Comparison of ENCODE assay signal across 2 cellular contexts in the genomic region with DNA sequence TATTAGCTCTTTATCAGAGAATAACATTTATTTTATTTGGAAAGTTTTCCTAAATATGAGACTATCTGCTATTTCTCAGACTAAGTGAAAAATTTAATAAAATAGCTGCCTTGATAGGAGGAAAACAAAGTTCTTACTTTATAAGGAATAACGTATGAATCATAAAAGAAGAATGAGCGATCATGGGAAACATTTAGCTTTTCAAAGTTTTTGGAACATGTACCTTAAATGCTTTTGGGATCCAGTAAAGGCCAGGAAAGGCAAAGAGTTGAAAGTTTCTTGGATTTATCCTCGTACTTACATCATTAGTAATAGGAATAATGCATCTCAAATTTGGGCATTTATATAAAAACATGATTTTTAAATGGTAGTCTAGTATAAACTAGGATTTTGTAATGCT.
TF ChIP-seq lines count a peak whose summit lies in the region.

No MANE protein-coding gene starts in this region.

TF ChIP-seq in liver, 16 proteins besides CTCF, POLR2A, EP300 and RAD21:
- no peak for TF ChIP-seq FOXA1 (IDR thresholded peaks at IDR 0.05)
- no peak for TF ChIP-seq RXRA (IDR thresholded peaks at IDR 0.05)
- TF ChIP-seq EGR1 (IDR thresholded peaks at IDR 0.05; ENCODE audit: low read depth in 2 of 2): no peak
- no peak for TF ChIP-seq NR2F2 (IDR thresholded peaks at IDR 0.05)
- no peak for TF ChIP-seq ZBTB33 (IDR thresholded peaks at IDR 0.05)
- TF ChIP-seq MAX (IDR thresholded peaks at IDR 0.05): no peak
- TF ChIP-seq GABPA (IDR thresholded peaks at IDR 0.05 in 1 of 2, conservative IDR thresholded peaks at IDR 0.05 in 1 of 2): no peak
- no peak for TF ChIP-seq FOXA2 (IDR thresholded peaks at IDR 0.05)
- TF ChIP-seq YY1 (IDR thresholded peaks at IDR 0.05): no peak
- TF ChIP-seq SP1 (IDR thresholded peaks at IDR 0.05): no peak
- TF ChIP-seq, protein P1, sequence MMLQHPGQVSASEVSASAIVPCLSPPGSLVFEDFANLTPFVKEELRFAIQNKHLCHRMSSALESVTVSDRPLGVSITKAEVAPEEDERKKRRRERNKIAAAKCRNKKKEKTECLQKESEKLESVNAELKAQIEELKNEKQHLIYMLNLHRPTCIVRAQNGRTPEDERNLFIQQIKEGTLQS (IDR thresholded peaks at IDR 0.05): no peak

TF ChIP-seq in HepG2, 621 proteins besides CTCF, POLR2A, EP300 and RAD21:
- TF ChIP-seq MATR3 (CRISPR knock-in tag; IDR thresholded peaks at IDR 0.05) (no peak), ZBTB38 (CRISPR knock-in tag; IDR thresholded peaks at IDR 0.05) (no peak), RFX3 (CRISPR knock-in tag; IDR thresholded peaks at IDR 0.05) (no peak), SALL1 (CRISPR knock-in tag; IDR thresholded peaks at IDR 0.05) (no peak), KDM3A (CRISPR knock-in tag; IDR thresholded peaks at IDR 0.05; ENCODE audit: low read depth) (no peak), ARNTL (CRISPR knock-in tag; IDR thresholded peaks at IDR 0.05) (no peak), TAF15 (IDR thresholded peaks at IDR 0.05; ENCODE audit: low read depth, low read length, poor library complexity, severe bottlenecking) (no peak), HMGA1 (CRISPR knock-in tag; conservative IDR thresholded peaks at IDR 0.05) (no peak), SRF (IDR thresholded peaks at IDR 0.05; ENCODE audit: low read depth, low read length) (no peak), KLF12 (CRISPR knock-in tag; IDR thresholded peaks at IDR 0.05; ENCODE audit: borderline replicate concordance) (no peak), SOX5 (CRISPR knock-in tag; IDR thresholded peaks at IDR 0.05; ENCODE audit: borderline replicate concordance) (no peak), ZNF766 (CRISPR knock-in tag; IDR thresholded peaks at IDR 0.05; ENCODE audit: borderline replicate concordance) (no peak), ZNF550 (CRISPR knock-in tag; IDR thresholded peaks at IDR 0.05; ENCODE audit: borderline replicate concordance) (no peak), PTBP1 (IDR thresholded peaks at IDR 0.05; ENCODE audit: low read depth, low read length, poor library complexity, severe bottlenecking) (no peak), CSRNP2 (CRISPR knock-in tag; conservative IDR thresholded peaks at IDR 0.05; ENCODE audit: low read depth) (no peak)
- TF ChIP-seq, protein P2, sequence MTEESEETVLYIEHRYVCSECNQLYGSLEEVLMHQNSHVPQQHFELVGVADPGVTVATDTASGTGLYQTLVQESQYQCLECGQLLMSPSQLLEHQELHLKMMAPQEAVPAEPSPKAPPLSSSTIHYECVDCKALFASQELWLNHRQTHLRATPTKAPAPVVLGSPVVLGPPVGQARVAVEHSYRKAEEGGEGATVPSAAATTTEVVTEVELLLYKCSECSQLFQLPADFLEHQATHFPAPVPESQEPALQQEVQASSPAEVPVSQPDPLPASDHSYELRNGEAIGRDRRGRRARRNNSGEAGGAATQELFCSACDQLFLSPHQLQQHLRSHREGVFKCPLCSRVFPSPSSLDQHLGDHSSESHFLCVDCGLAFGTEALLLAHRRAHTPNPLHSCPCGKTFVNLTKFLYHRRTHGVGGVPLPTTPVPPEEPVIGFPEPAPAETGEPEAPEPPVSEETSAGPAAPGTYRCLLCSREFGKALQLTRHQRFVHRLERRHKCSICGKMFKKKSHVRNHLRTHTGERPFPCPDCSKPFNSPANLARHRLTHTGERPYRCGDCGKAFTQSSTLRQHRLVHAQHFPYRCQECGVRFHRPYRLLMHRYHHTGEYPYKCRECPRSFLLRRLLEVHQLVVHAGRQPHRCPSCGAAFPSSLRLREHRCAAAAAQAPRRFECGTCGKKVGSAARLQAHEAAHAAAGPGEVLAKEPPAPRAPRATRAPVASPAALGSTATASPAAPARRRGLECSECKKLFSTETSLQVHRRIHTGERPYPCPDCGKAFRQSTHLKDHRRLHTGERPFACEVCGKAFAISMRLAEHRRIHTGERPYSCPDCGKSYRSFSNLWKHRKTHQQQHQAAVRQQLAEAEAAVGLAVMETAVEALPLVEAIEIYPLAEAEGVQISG (CRISPR knock-in tag; IDR thresholded peaks at IDR 0.05): no peak
- TF ChIP-seq, protein P3, sequence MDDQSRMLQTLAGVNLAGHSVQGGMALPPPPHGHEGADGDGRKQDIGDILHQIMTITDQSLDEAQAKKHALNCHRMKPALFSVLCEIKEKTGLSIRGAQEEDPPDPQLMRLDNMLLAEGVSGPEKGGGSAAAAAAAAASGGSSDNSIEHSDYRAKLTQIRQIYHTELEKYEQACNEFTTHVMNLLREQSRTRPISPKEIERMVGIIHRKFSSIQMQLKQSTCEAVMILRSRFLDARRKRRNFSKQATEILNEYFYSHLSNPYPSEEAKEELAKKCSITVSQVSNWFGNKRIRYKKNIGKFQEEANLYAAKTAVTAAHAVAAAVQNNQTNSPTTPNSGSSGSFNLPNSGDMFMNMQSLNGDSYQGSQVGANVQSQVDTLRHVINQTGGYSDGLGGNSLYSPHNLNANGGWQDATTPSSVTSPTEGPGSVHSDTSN (CRISPR knock-in tag; IDR thresholded peaks at IDR 0.05; ENCODE audit: borderline replicate concordance): no peak
